ENCODE assay signal across 1 cellular context in the genomic region with DNA sequence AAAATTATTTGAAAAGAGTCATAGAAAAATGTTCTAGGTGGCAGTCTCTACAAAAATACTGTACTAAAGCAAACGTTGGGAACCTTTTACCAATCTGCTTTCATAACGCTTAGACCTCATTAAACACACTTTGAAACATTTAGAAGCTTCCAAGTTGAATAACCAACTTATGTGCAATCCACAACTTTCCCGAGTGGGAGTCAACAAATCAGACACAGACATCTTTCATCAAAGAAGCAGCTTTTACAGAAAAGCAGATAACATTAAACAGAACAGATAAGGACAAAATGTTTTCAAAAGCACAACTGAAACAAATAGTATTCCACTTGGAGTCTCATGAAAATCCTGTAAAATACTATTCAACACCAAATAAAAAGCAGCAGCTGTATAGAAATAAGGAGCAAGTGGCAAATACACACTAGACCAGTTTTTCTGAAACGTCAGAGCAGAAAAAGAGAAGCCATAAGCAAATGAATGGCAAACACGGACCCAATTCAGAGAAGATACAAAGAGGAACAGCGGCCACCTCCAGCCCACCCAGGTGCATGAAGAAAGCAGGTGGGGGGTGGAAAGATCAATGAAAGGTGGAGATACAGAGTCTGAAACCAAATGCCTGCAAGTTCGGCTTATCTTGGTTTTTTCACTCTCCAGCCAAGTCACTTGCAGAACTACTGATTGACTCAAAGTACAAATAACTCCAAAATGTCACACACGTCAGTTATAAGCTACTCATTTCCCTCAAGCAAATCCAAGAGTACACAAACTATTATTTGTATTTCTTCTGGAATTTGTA.
TF ChIP-seq lines count a peak whose summit lies in the region.

No MANE protein-coding gene starts in this region.

TF ChIP-seq in liver, 16 proteins besides CTCF, POLR2A, EP300 and RAD21 (continued from another document):
- TF ChIP-seq, protein P1, sequence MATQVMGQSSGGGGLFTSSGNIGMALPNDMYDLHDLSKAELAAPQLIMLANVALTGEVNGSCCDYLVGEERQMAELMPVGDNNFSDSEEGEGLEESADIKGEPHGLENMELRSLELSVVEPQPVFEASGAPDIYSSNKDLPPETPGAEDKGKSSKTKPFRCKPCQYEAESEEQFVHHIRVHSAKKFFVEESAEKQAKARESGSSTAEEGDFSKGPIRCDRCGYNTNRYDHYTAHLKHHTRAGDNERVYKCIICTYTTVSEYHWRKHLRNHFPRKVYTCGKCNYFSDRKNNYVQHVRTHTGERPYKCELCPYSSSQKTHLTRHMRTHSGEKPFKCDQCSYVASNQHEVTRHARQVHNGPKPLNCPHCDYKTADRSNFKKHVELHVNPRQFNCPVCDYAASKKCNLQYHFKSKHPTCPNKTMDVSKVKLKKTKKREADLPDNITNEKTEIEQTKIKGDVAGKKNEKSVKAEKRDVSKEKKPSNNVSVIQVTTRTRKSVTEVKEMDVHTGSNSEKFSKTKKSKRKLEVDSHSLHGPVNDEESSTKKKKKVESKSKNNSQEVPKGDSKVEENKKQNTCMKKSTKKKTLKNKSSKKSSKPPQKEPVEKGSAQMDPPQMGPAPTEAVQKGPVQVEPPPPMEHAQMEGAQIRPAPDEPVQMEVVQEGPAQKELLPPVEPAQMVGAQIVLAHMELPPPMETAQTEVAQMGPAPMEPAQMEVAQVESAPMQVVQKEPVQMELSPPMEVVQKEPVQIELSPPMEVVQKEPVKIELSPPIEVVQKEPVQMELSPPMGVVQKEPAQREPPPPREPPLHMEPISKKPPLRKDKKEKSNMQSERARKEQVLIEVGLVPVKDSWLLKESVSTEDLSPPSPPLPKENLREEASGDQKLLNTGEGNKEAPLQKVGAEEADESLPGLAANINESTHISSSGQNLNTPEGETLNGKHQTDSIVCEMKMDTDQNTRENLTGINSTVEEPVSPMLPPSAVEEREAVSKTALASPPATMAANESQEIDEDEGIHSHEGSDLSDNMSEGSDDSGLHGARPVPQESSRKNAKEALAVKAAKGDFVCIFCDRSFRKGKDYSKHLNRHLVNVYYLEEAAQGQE (IDR thresholded peaks at IDR 0.05): no peak
- no peak for TF ChIP-seq FOXA2 (IDR thresholded peaks at IDR 0.05)
- TF ChIP-seq GABPA (IDR thresholded peaks at IDR 0.05 in 1 of 2, conservative IDR thresholded peaks at IDR 0.05 in 1 of 2): no peak
- no peak for TF ChIP-seq FOXA1 (IDR thresholded peaks at IDR 0.05)
